ENCODE assay signal across 20 cellular contexts in the genomic region with DNA sequence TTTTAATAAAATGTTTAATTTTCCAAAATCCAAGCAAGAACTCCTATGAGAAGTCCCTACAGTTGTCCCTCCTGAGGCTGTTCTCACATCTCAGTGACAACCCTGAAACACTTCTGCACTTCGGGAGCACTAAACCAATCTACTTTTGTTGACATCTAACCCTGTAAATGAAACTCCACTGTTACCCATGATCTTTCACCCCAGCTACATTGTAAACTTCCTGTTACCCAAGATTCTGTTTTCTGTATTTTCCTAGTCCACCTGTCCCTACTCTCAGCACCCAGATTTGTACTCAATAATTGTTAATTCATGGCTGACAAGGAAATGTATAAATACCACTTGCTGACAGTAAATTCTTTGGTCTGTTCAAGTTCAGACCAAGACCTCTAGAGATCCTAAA.
DNase-seq lines count a peak whose midpoint lies in the region; ATAC-seq, FAIRE-seq and TF ChIP-seq lines count a peak whose summit lies in the region.
"Had no signal": no experiment of that assay in that cellular context is flagged by ENCODE, and none has a peak within 500 bp of the region (broad histone marks: within the 10 kb centered on the region; RNA-seq: fewer than 3 reads in every experiment).

No MANE protein-coding gene starts in this region.

- no peaks in the 10 kb centered on the region for H3K36me3 Mint-ChIP-seq in brain
- H3K36me3 Mint-ChIP-seq in progenitor cell of endocrine pancreas (ENCODE audit: insufficient read depth) = no peaks in the 10 kb centered on the region
- H3K36me3 Mint-ChIP-seq: CD4-positive, CD25-positive, alpha-beta regulatory T cell; CD8-positive, alpha-beta T cell had no signal

- H3K27me3 Mint-ChIP-seq in brain (no peaks in the 10 kb centered on the region), progenitor cell of endocrine pancreas (no peaks in the 10 kb centered on the region)
- H3K27me3 Mint-ChIP-seq: CD4-positive, CD25-positive, alpha-beta regulatory T cell had no signal

- BruUV-seq in HepG2 (replicated peaks; lab: Mats Ljungman, UMichigan) = no TSS peak

- no peak overlapping the region for H3K27ac ChIP-seq in HepG2 (ENCODE audit: extremely low read length, insufficient read depth, low read length)
- H3K27ac ChIP-seq in right lobe of liver = no peak overlapping the region
- H3K27ac ChIP-seq: 22Rv1, BLaER1, C4-2B had no signal

- no peak for TF ChIP-seq CTCF in HepG2 (CRISPR knock-in tag; IDR thresholded peaks at IDR 0.05)
- TF ChIP-seq CTCF in right lobe of liver (IDR thresholded peaks at IDR 0.05) = no peak
- TF ChIP-seq CTCF in brain (conservative IDR thresholded peaks at IDR 0.05) = no peak
- no peak for TF ChIP-seq CTCF in progenitor cell of endocrine pancreas (IDR thresholded peaks at IDR 0.05; ENCODE audit: unreplicated experiment)

- TF ChIP-seq RAD21 in HepG2 (CRISPR knock-in tag; IDR thresholded peaks at IDR 0.05) = no peak

- H3K4me1 ChIP-seq in HepG2 (ENCODE audit: insufficient read depth, low read length) (peaks cover 8% of the 10 kb centered on the region), right lobe of liver (no peaks in the 10 kb centered on the region)
- H3K4me1 ChIP-seq: BLaER1, Caco-2, HAP-1 had no signal

- POLR2A ChIA-PET in HepG2 (lab: Yijun Ruan, JAX) = no interaction called here

- DNase-seq in HepG2 (ENCODE audit: low spot score) (no peak), right lobe of liver (no peak), progenitor cell of endocrine pancreas (ENCODE audit: low spot score, unreplicated experiment) (no peak), MV-4-11 (lab: John Stamatoyannopoulos, UW) (no peak), OCI-M2 (lab: John Stamatoyannopoulos, UW; ENCODE audit: unreplicated experiment) (no peak)
- DNase-seq: Caco-2; CD4-positive, CD25-positive, alpha-beta regulatory T cell; CD8-positive, alpha-beta T cell; EL; GDM1; GOT3 had no signal

- FAIRE-seq in HepG2 (lab: Jason Lieb, UNC) = no peak
- FAIRE-seq: A204.1, GM12878, H54 had no signal

- intact Hi-C loops in HepG2 (cut with micrococcal nuclease; ENCODE audit: unreplicated experiment) (no loop called here), right lobe of liver (cut with DNase I) (no loop called here)

- H3K27me3 ChIP-seq in HepG2 (ENCODE audit: control insufficient read depth in 1 of 2, insufficient read depth in 2 of 2, low read length in 2 of 2) (no peaks in the 10 kb centered on the region), right lobe of liver (no peaks in the 10 kb centered on the region)
- H3K27me3 ChIP-seq: BLaER1 had no signal

- H3K27ac Mint-ChIP-seq in brain = peak overlapping the region in 4 of 5 experiments; percentile 1 to 69 (median 52)
- peak overlapping the region; percentile 27 for H3K27ac Mint-ChIP-seq in progenitor cell of endocrine pancreas
- H3K27ac Mint-ChIP-seq: B cell; CD8-positive, alpha-beta T cell had no signal

- ATAC-seq in HepG2 (no peak), right lobe of liver (no peak)
- ATAC-seq: CD8-positive, alpha-beta T cell; GM12878 had no signal

- no peaks in the 10 kb centered on the region for H3K9me3 Mint-ChIP-seq in brain
- no peaks in the 10 kb centered on the region for H3K9me3 Mint-ChIP-seq in progenitor cell of endocrine pancreas (ENCODE audit: low read depth)
- H3K9me3 Mint-ChIP-seq: CD4-positive, CD25-positive, alpha-beta regulatory T cell; CD8-positive, alpha-beta T cell had no signal

- H3K9me3 ChIP-seq in HepG2 (ENCODE audit: low read length) (no peaks in the 10 kb centered on the region), right lobe of liver (no peaks in the 10 kb centered on the region)
- H3K9me3 ChIP-seq: BLaER1, Caco-2, HAP-1 had no signal

- H4K20me1 ChIP-seq in HepG2 (ENCODE audit: insufficient read depth, low read length) = no peaks in the 10 kb centered on the region
- H4K20me1 ChIP-seq: BLaER1 had no signal

- TF ChIP-seq POLR2A in HepG2 (IDR thresholded peaks at IDR 0.05; ENCODE audit: insufficient read depth in 1 of 2, low read depth in 2 of 2, low read length in 2 of 2) = no peak
- TF ChIP-seq POLR2A in right lobe of liver (IDR thresholded peaks at IDR 0.05) = no peak

- no peaks in the 10 kb centered on the region for H3K36me3 ChIP-seq in HepG2 (replicated peaks in 1 of 2; ENCODE audit: control insufficient read depth in 1 of 2, insufficient read depth in 2 of 2, low read length in 2 of 2)
- no peaks in the 10 kb centered on the region for H3K36me3 ChIP-seq in right lobe of liver
- H3K36me3 ChIP-seq: BLaER1, HAP-1 had no signal

- WGBS in HepG2 (ENCODE audit: low lambda C conversion rate) = 0% methylated on average over 1 of the region's 1 CpG
- 46% methylated on average over 1 of the region's 1 CpG for WGBS in right lobe of liver (ENCODE audit: insufficient coverage, low coverage, low lambda C conversion rate, missing lambda C conversion rate)

- H3K4me1 Mint-ChIP-seq in brain (peaks cover 92% of the 10 kb centered on the region), progenitor cell of endocrine pancreas (ENCODE audit: low read depth) (peaks cover 3% of the 10 kb centered on the region)
- H3K4me1 Mint-ChIP-seq: B cell; CD4-positive, CD25-positive, alpha-beta regulatory T cell had no signal

- H3K9ac ChIP-seq in HepG2 (ENCODE audit: insufficient read depth, low read depth, low read length) = no peak overlapping the region
- H3K9ac ChIP-seq: BLaER1 had no signal

- no peak for TF ChIP-seq EP300 in HepG2 (IDR thresholded peaks at IDR 0.05; ENCODE audit: low read depth in 2 of 2, low read length in 2 of 2)
- TF ChIP-seq EP300 in HepG2 (CRISPR knock-in tag; IDR thresholded peaks at IDR 0.05; ENCODE audit: borderline replicate concordance) = no peak

- H3K4me3 Mint-ChIP-seq in brain = no peak overlapping the region
- no peak overlapping the region for H3K4me3 Mint-ChIP-seq in progenitor cell of endocrine pancreas (ENCODE audit: low read depth)
- H3K4me3 Mint-ChIP-seq: B cell; CD4-positive, CD25-positive, alpha-beta regulatory T cell; CD8-positive, alpha-beta T cell had no signal

- CTCF ChIA-PET in HepG2 (lab: Yijun Ruan, JAX; ENCODE audit: low intra/inter-chr PET ratio, low total read pairs) = no interaction called here

- in situ Hi-C loops in HepG2 (cut with HindIII; ENCODE audit: extremely low pct_ligation_motif_present, low pct_unique_long_range_greater_than_20kb) = no loop called here

- H3K4me3 ChIP-seq in HepG2 (replicated peaks in 1 of 3; ENCODE audit: insufficient read depth in 1 of 3, low read depth in 2 of 3, low read length in 3 of 3) (no peak overlapping the region), right lobe of liver (no peak overlapping the region)
- H3K4me3 ChIP-seq: BLaER1, GM12878, HAP-1 had no signal

- no peaks in the 10 kb centered on the region for H3K79me2 ChIP-seq in HepG2 (ENCODE audit: insufficient read depth, low read length)

- no peak overlapping the region for H2AFZ ChIP-seq in HepG2 (ENCODE audit: low read length)

- H3K4me2 ChIP-seq in HepG2 (ENCODE audit: low read depth, low read length) = no peak overlapping the region; the same call in 1 of the 2 replicates
- H3K4me2 ChIP-seq: BLaER1 had no signal

TF ChIP-seq in HepG2, 621 proteins besides CTCF, POLR2A, EP300 and RAD21 (continues in another document):
- TF ChIP-seq GABPB1 (CRISPR knock-in tag; IDR thresholded peaks at IDR 0.05) = peak; percentile 22; the same call in 1 of the 2 replicates
- TF ChIP-seq KAT2B (IDR thresholded peaks at IDR 0.05; ENCODE audit: borderline replicate concordance, low read depth, low read length) = no peak
- TF ChIP-seq, protein P1, sequence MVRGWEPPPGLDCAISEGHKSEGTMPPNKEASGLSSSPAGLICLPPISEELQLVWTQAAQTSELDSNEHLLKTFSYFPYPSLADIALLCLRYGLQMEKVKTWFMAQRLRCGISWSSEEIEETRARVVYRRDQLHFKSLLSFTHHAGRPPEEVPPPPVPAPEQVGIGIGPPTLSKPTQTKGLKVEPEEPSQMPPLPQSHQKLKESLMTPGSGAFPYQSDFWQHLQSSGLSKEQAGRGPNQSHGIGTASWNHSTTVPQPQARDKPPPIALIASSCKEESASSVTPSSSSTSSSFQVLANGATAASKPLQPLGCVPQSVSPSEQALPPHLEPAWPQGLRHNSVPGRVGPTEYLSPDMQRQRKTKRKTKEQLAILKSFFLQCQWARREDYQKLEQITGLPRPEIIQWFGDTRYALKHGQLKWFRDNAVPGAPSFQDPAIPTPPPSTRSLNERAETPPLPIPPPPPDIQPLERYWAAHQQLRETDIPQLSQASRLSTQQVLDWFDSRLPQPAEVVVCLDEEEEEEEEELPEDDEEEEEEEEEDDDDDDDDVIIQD (CRISPR knock-in tag; IDR thresholded peaks at IDR 0.05; ENCODE audit: low read depth) = peak; percentile 81; the same call in 1 of the 2 replicates
